Comparison of ENCODE assay signal across 8 cellular contexts in the genomic region with DNA sequence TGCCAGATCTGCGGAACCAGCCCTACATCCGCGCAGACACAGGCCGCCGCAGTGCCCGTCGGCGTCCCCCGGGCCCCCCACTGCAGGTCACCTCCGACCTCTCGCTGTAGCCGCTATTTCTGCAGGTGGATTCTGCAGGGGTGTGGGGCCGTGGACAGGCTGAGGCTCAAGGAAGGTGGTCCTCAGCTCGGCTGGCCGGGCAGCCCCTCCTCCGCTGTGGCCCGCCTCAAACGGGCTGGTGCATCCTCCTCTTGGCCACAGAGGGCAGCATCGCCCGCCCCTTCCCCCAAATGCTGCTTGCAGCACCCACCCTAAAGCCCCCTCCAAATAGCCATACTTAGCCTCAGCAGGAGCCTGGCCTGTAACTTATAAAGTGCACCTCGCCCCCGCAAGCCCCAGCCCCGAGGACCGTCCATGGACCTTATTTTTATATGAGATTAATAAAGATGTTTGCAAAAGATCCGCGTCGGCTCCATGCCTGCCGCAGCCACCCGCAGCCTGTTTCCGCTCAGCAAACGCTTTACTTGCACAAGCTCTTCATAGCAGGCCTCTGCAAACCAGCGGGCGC. TPM values are rescaled to one million over a fixed set of nuclear protein-coding genes. Genes with fewer than 3 reads are reported as not detected.
DNase-seq lines count a peak whose midpoint lies in the region; ATAC-seq and TF ChIP-seq lines count a peak whose summit lies in the region.

No MANE protein-coding gene starts in this region.

- H3K27ac ChIP-seq in KMS-11 (peak overlapping the region; percentile 63), rectal smooth muscle tissue (ENCODE audit: low read depth, low read length) (no peak overlapping the region)

- H3K36me3 ChIP-seq in KMS-11 (ENCODE audit: insufficient read depth) (peaks cover 3% of the 10 kb centered on the region; the same call in 1 of the 2 replicates), rectal smooth muscle tissue (ENCODE audit: control insufficient read depth, insufficient read depth, low read length) (peaks cover 3% of the 10 kb centered on the region)

- H3K4me1 ChIP-seq in KMS-11 (ENCODE audit: low read depth, poor library complexity, severe bottlenecking) (peaks cover 19% of the 10 kb centered on the region), rectal smooth muscle tissue (ENCODE audit: control insufficient read depth, insufficient read depth, low read length) (peaks cover 4% of the 10 kb centered on the region)

- peak overlapping the region; percentile 69 for H3K4me2 ChIP-seq in KMS-11

- TF ChIP-seq CTCF in KMS-11 (conservative IDR thresholded peaks at IDR 0.05; ENCODE audit: low read depth, low read length) = peak; percentile 65

- H3K4me1 Mint-ChIP-seq in activated CD4-positive, alpha-beta memory T cell treated with anti-CD3 and anti-CD28 coated beads for 36 hours (ENCODE audit: low read depth) = peaks cover 52% of the 10 kb centered on the region

- CTCF ChIA-PET in activated CD4-positive, alpha-beta memory T cell treated with anti-CD3 and anti-CD28 coated beads for 36 hours (lab: Charles Lee) = interaction anchor here (0.7 to 8.0 kb wide), 9 partner anchors 11 to 182 kb away, joined by 3 to 77 read pairs (median 4); a partner anchor contains a TSS

- peaks cover 43% of the 10 kb centered on the region for H3K36me3 Mint-ChIP-seq in activated CD4-positive, alpha-beta memory T cell treated with anti-CD3 and anti-CD28 coated beads for 36 hours

- H3K27ac Mint-ChIP-seq in activated CD4-positive, alpha-beta memory T cell treated with anti-CD3 and anti-CD28 coated beads for 36 hours = peak overlapping the region; percentile 94

- H3K9ac ChIP-seq in KMS-11 (peak overlapping the region; percentile 70; the same call in 1 of the 2 replicates), rectal smooth muscle tissue (ENCODE audit: low read length) (no peak overlapping the region)

- no peaks in the 10 kb centered on the region for H3K79me2 ChIP-seq in KMS-11 (ENCODE audit: insufficient read depth, low read depth)

- intact Hi-C loops in activated CD4-positive, alpha-beta memory T cell treated with anti-CD3 and anti-CD28 coated beads for 36 hours (cut with micrococcal nuclease) = loop anchor here (1.0 kb wide), 5 partner anchors 18 to 98 kb away; a partner anchor contains a TSS
- intact Hi-C loops in Right ventricle myocardium superior (cut with DNase I) = no loop called here

- H4K20me1 ChIP-seq in KMS-11 (ENCODE audit: insufficient read depth) = no peaks in the 10 kb centered on the region

- peak overlapping the region; percentile 86 for H3K4me3 Mint-ChIP-seq in activated CD4-positive, alpha-beta memory T cell treated with anti-CD3 and anti-CD28 coated beads for 36 hours

- POLR2A ChIA-PET in activated CD4-positive, alpha-beta memory T cell treated with anti-CD3 and anti-CD28 coated beads for 36 hours (lab: Charles Lee) = interaction anchor here (1.8 to 4.7 kb wide), 6 partner anchors 12 to 86 kb away, joined by 6 to 32 read pairs (median 12); a partner anchor contains a TSS

- H3K4me3 ChIP-seq in KMS-11 (IDR thresholded peaks at IDR 0.05; ENCODE audit: insufficient read depth, low read depth, low read length) (no peak overlapping the region), rectal smooth muscle tissue (ENCODE audit: low read length) (peak overlapping the region; percentile 69)

- H3K27me3 ChIP-seq in KMS-11 (ENCODE audit: insufficient read depth, low read depth) = no peaks in the 10 kb centered on the region
- no peaks in the 10 kb centered on the region for H3K27me3 ChIP-seq in rectal smooth muscle tissue (ENCODE audit: control insufficient read depth, insufficient read depth, low read length)

- H3K27me3 Mint-ChIP-seq in activated CD4-positive, alpha-beta memory T cell treated with anti-CD3 and anti-CD28 coated beads for 36 hours = no peaks in the 10 kb centered on the region

- DNase-seq in DMS79 (lab: John Stamatoyannopoulos, UW) = peak; percentile 39
- DNase-seq in activated CD4-positive, alpha-beta memory T cell treated with anti-CD3 and anti-CD28 coated beads for 36 hours = no peak
- DNase-seq in Right ventricle myocardium superior = no peak
- no peak for DNase-seq in NOMO-1 (lab: John Stamatoyannopoulos, UW; ENCODE audit: unreplicated experiment in 2 of 2)

- peak; percentile 55 for ATAC-seq in Right ventricle myocardium superior (ENCODE audit: poor library complexity)
- no peak for ATAC-seq in GM21737 (IDR thresholded peaks at IDR 0.05; ENCODE audit: unreplicated experiment)
- no peak for ATAC-seq in GM19467 (IDR thresholded peaks at IDR 0.05; ENCODE audit: unreplicated experiment)

- H2AFZ ChIP-seq in KMS-11 (ENCODE audit: low read depth) = 0 out of 2 replicates have a peak overlapping the region, but pooled peaks have one; percentile 15

- H3K9me3 Mint-ChIP-seq in activated CD4-positive, alpha-beta memory T cell treated with anti-CD3 and anti-CD28 coated beads for 36 hours = no peaks in the 10 kb centered on the region

RNA-seq across cellular contexts. Expression of a gene that starts 14.9 kb away (rescaled TPM):
- total RNA-seq in activated CD4-positive, alpha-beta memory T cell treated with anti-CD3 and anti-CD28 coated beads for 36 hours = under 1 TPM in 1 of 2 experiments, not detected in 1; 0.12 TPM
- not detected for total RNA-seq in Right ventricle myocardium superior

RNA-seq across cellular contexts. Expression of a gene that starts 25.3 kb away (rescaled TPM):
- 100 to 1,000 TPM; 314 to 331 TPM for total RNA-seq in activated CD4-positive, alpha-beta memory T cell treated with anti-CD3 and anti-CD28 coated beads for 36 hours
- total RNA-seq in Right ventricle myocardium superior = 12.0 TPM

Comparison
In these comparisons a context has a peak if more than half of its experiments do, and no peak if none do; other contexts are left out.
1. RNA of a gene that starts 25.3 kb away (total RNA-seq): 314 to 331 TPM in activated CD4-positive, alpha-beta memory T cell treated with anti-CD3 and anti-CD28 coated beads for 36 hours; 12.0 TPM in Right ventricle myocardium superior (single experiment); every median in the first group is over 10 times any median in the second.